ENCODE assay signal across 1 cellular context in the genomic region with DNA sequence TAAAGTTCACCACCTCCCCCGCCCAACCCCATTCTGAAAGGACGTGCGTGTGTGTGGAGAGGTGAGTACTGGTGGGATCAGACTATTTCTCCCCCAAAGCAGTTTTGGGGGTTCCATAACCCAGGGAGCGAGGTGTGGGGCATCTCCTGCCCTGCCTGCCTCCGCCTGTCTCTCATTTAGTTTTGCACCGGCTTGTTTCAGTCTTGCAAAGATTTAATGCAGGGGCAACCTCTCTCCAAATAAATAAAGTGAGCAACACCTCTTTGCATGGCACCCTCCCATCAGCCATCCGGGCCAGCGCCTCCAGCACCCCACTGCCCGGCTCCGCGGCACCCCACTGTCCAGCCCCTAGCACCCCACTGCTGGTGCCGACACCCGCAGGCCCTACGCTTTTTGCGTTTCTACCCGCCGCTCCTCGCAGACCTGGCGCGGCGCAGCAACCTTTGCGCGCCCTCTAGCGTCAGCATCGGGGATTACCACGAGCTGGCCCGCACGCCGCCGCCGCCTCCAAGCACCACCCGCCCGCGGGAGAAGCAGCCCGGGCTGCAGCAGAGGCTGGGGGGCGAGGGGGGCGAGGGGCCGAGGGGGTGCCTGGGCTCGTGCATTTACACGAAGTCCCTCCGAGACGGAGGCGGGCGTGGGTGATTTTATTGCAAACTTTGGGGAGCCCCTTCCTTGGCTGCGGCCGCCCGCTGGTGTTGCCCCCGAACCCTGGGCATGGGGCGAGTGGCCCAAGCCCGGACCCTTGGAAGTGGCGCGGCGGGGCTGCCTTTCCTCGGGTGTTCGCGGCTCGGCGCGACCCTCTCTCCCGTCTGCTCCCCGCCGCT.
TF ChIP-seq lines count a peak whose summit lies in the region.

No MANE protein-coding gene starts in this region.

TF ChIP-seq in K562, 482 proteins besides CTCF, POLR2A, EP300 and RAD21 (continued from another document and continues in another):
- TF ChIP-seq, protein P1, sequence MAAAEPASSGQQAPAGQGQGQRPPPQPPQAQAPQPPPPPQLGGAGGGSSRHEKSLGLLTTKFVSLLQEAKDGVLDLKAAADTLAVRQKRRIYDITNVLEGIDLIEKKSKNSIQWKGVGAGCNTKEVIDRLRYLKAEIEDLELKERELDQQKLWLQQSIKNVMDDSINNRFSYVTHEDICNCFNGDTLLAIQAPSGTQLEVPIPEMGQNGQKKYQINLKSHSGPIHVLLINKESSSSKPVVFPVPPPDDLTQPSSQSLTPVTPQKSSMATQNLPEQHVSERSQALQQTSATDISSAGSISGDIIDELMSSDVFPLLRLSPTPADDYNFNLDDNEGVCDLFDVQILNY (CRISPR knock-in tag; IDR thresholded peaks at IDR 0.05), result no peak
- TF ChIP-seq ATF6 (CRISPR knock-in tag; IDR thresholded peaks at IDR 0.05) (no peak), DEAF1 (CRISPR knock-in tag; IDR thresholded peaks at IDR 0.05) (peak; percentile 40; the same call in 1 of the 2 replicates), HDAC3 (IDR thresholded peaks at IDR 0.05; ENCODE audit: borderline replicate concordance, partially characterized antibody) (peak; percentile 91), ZNF280B (CRISPR knock-in tag; IDR thresholded peaks at IDR 0.05) (no peak), ETS2 (tag; IDR thresholded peaks at IDR 0.05; ENCODE audit: borderline replicate concordance, poor library complexity, severe bottlenecking) (no peak), SMAD4 (CRISPR knock-in tag; conservative IDR thresholded peaks at IDR 0.05) (no peak), RBM15 (IDR thresholded peaks at IDR 0.05; ENCODE audit: insufficient read depth, low read length) (no peak), ZC3H11A (IDR thresholded peaks at IDR 0.05; ENCODE audit: low read depth, low read length) (no peak), SIX5 (IDR thresholded peaks at IDR 0.05; ENCODE audit: borderline replicate concordance in 1 of 2, insufficient read depth in 1 of 2, low read depth in 1 of 2, low read length in 2 of 2) (no peak), XRCC4 (IDR thresholded peaks at IDR 0.05; ENCODE audit: extremely low read depth, insufficient read depth, insufficient read length) (no peak), TOE1 (IDR thresholded peaks at IDR 0.05; ENCODE audit: borderline replicate concordance) (no peak), TOE1 (CRISPR knock-in tag; IDR thresholded peaks at IDR 0.05; ENCODE audit: borderline replicate concordance, low read depth) (no peak), HDAC1 (IDR thresholded peaks at IDR 0.05) (no peak), ARID2 (IDR thresholded peaks at IDR 0.05) (no peak), THRAP3 (IDR thresholded peaks at IDR 0.05; ENCODE audit: borderline replicate concordance) (no peak), YY1 (IDR thresholded peaks at IDR 0.05; ENCODE audit: borderline replicate concordance in 1 of 3, control insufficient read depth in 1 of 3, extremely low read depth in 1 of 3, insufficient read depth in 3 of 3, insufficient read length in 1 of 3, insufficient replicate concordance in 2 of 3, low read depth in 1 of 3, low read length in 2 of 3) (peak in 1 of 3 experiments; percentile 25), PHTF2 (CRISPR knock-in tag; IDR thresholded peaks at IDR 0.05) (no peak), RB1 (IDR thresholded peaks at IDR 0.05; ENCODE audit: low read depth) (peak; percentile 42; the same call in 1 of the 2 replicates)
- TF ChIP-seq, protein P2, sequence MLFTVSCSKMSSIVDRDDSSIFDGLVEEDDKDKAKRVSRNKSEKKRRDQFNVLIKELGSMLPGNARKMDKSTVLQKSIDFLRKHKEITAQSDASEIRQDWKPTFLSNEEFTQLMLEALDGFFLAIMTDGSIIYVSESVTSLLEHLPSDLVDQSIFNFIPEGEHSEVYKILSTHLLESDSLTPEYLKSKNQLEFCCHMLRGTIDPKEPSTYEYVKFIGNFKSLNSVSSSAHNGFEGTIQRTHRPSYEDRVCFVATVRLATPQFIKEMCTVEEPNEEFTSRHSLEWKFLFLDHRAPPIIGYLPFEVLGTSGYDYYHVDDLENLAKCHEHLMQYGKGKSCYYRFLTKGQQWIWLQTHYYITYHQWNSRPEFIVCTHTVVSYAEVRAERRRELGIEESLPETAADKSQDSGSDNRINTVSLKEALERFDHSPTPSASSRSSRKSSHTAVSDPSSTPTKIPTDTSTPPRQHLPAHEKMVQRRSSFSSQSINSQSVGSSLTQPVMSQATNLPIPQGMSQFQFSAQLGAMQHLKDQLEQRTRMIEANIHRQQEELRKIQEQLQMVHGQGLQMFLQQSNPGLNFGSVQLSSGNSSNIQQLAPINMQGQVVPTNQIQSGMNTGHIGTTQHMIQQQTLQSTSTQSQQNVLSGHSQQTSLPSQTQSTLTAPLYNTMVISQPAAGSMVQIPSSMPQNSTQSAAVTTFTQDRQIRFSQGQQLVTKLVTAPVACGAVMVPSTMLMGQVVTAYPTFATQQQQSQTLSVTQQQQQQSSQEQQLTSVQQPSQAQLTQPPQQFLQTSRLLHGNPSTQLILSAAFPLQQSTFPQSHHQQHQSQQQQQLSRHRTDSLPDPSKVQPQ (CRISPR knock-in tag; IDR thresholded peaks at IDR 0.05; ENCODE audit: borderline replicate concordance), result no peak
- TF ChIP-seq, protein P3, sequence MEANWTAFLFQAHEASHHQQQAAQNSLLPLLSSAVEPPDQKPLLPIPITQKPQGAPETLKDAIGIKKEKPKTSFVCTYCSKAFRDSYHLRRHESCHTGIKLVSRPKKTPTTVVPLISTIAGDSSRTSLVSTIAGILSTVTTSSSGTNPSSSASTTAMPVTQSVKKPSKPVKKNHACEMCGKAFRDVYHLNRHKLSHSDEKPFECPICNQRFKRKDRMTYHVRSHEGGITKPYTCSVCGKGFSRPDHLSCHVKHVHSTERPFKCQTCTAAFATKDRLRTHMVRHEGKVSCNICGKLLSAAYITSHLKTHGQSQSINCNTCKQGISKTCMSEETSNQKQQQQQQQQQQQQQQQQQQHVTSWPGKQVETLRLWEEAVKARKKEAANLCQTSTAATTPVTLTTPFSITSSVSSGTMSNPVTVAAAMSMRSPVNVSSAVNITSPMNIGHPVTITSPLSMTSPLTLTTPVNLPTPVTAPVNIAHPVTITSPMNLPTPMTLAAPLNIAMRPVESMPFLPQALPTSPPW (CRISPR knock-in tag; IDR thresholded peaks at IDR 0.05), result no peak
- TF ChIP-seq, protein P4, sequence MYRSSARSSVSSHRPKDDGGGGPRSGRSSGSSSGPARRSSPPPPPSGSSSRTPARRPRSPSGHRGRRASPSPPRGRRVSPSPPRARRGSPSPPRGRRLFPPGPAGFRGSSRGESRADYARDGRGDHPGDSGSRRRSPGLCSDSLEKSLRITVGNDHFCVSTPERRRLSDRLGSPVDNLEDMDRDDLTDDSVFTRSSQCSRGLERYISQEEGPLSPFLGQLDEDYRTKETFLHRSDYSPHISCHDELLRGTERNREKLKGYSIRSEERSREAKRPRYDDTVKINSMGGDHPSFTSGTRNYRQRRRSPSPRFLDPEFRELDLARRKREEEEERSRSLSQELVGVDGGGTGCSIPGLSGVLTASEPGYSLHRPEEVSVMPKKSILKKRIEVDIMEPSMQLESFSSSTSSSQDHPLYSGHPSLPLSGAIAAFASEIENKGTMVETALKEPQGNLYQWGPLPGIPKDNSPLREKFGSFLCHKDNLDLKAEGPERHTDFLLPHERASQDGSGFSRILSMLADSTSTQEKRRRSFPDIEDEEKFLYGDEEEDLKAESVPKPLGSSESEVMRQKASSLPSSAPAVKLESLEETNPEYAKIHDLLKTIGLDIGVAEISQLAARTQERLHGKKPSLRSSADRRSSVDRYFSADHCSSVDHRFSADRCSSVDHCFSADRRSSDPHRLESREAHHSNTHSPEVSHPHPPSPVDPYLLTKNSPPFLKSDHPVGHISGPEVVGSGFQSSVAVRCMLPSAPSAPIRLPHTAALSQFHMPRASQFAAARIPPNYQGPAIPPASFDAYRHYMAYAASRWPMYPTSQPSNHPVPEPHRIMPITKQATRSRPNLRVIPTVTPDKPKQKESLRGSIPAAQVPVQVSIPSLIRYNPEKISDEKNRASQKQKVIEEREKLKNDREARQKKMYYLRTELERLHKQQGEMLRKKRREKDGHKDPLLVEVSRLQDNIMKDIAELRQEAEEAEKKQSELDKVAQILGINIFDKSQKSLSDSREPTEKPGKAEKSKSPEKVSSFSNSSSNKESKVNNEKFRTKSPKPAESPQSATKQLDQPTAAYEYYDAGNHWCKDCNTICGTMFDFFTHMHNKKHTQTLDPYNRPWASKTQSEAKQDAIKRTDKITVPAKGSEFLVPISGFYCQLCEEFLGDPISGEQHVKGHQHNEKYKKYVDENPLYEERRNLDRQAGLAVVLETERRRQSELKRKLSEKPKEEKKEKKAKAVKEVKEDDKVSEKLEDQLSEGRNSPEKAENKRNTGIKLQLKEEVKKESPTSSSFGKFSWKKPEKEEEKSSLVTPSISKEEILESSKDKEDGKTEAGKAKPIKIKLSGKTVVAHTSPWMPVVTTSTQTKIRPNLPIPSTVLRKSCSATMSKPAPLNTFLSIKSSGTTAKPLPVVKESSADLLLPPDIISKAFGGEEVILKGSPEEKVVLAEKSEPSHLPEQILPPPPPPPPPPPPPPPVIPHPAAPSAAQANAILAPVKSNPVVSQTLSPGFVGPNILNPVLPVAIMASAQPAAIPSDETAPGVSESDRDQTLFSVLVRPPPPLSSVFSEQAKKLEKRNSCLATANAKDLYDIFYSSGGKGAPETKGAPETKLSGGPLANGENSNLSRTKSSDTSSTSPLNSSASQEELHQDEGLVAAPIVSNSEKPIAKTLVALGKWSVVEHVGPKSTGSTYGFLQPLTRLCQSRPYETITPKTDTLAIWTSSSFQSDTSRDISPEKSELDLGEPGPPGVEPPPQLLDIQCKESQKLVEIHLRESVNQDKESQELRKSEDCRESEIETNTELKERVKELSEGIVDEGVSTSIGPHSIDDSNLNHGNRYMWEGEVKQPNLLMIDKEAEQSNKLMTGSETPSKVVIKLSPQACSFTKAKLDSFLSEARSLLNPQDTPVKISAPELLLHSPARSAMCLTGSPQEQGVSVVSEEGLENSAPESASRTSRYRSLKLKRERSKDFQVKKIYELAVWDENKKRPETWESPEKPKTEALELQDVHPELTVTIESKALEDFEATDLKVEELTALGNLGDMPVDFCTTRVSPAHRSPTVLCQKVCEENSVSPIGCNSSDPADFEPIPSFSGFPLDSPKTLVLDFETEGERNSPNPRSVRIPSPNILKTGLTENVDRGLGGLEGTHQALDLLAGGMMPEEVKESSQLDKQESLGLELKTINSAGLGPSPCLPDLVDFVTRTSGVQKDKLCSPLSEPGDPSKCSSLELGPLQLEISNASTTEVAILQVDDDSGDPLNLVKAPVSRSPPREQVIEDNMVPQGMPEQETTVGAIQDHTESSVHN (IDR thresholded peaks at IDR 0.05; ENCODE audit: borderline replicate concordance in 1 of 2, low read depth in 1 of 2), result no peak
- TF ChIP-seq, protein P5, sequence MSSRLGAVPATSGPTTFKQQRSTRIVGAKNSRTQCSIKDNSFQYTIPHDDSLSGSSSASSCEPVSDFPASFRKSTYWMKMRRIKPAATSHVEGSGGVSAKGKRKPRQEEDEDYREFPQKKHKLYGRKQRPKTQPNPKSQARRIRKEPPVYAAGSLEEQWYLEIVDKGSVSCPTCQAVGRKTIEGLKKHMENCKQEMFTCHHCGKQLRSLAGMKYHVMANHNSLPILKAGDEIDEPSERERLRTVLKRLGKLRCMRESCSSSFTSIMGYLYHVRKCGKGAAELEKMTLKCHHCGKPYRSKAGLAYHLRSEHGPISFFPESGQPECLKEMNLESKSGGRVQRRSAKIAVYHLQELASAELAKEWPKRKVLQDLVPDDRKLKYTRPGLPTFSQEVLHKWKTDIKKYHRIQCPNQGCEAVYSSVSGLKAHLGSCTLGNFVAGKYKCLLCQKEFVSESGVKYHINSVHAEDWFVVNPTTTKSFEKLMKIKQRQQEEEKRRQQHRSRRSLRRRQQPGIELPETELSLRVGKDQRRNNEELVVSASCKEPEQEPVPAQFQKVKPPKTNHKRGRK (tag; IDR thresholded peaks at IDR 0.05), result no peak
